ENCODE assay signal across 14 cellular contexts in genomic region chr15:48144889-48145288, GRCh38. TPM values are rescaled to one million over a fixed set of nuclear protein-coding genes. Genes with fewer than 3 reads are reported as not detected.
DNase-seq lines count a peak whose midpoint lies in the region; ATAC-seq, FAIRE-seq and TF ChIP-seq lines count a peak whose summit lies in the region.
"Had no signal": no experiment of that assay in that cellular context is flagged by ENCODE, and none has a peak within 500 bp of the region (broad histone marks: within the 10 kb centered on the region; RNA-seq: fewer than 3 reads in every experiment).

No MANE protein-coding gene starts in this region.

- TF ChIP-seq CTCF in HFFc6 (IDR thresholded peaks at IDR 0.05): no peak
- TF ChIP-seq CTCF in fibroblast of villous mesenchyme (IDR thresholded peaks at IDR 0.05; ENCODE audit: insufficient read depth, low read depth, low read length): no peak

- H3K4me3 Mint-ChIP-seq in HFFc6: peak overlapping the region; percentile 77
- H3K4me3 Mint-ChIP-seq: CD14-positive monocyte, T-cell had no signal

- FAIRE-seq in GM18507 (lab: Jason Lieb, UNC): peak; percentile 29

- H3K4me1 Mint-ChIP-seq in HFFc6 (ENCODE audit: low read depth): peaks cover 55% of the 10 kb centered on the region
- H3K4me1 Mint-ChIP-seq: T-cell had no signal

- H3K27ac Mint-ChIP-seq in HFFc6: peak overlapping the region; percentile 54; the same call in 1 of the 2 replicates
- H3K27ac Mint-ChIP-seq: CD14-positive monocyte, T-cell had no signal

- no peaks in the 10 kb centered on the region for H3K27me3 Mint-ChIP-seq in HFFc6 (ENCODE audit: insufficient read depth)
- H3K27me3 Mint-ChIP-seq: T-cell had no signal

- H3K4me3 ChIP-seq in fibroblast of villous mesenchyme (ENCODE audit: low read depth, low read length): no peak overlapping the region

- peaks cover 9% of the 10 kb centered on the region for H3K36me3 Mint-ChIP-seq in HFFc6 (ENCODE audit: low read depth)
- H3K36me3 Mint-ChIP-seq: CD14-positive monocyte had no signal

- no peaks in the 10 kb centered on the region for H3K9me3 Mint-ChIP-seq in HFFc6
- H3K9me3 Mint-ChIP-seq: T-cell had no signal

- intact Hi-C loops in left colon (cut with DNase I, micrococcal nuclease): no loop called here

- ATAC-seq in left colon (no peak), HG02759 (IDR thresholded peaks at IDR 0.05; ENCODE audit: unreplicated experiment) (no peak)
- ATAC-seq: T-cell had no signal

- no peak for DNase-seq in GM18507 (ENCODE audit: extremely low spot score, insufficient read length, low read depth)
- DNase-seq in HFFc6: no peak
- DNase-seq in RPMI7951 (ENCODE audit: low read depth): peak; percentile 15
- DNase-seq in fibroblast of villous mesenchyme (ENCODE audit: low read depth): peak; percentile 34
- no peak for DNase-seq in activated CD4-positive, CD25-positive, alpha-beta regulatory T cell (lab: John Stamatoyannopoulos, UW)
- no peak for DNase-seq in left colon
- no peak for DNase-seq in hypothalamus (lab: John Stamatoyannopoulos, UW)
- DNase-seq: NCI-H510A treated with DMSO at 0.1 percent for 48 hours; stimulated activated CD4-positive, alpha-beta T cell treated with anti-CD3 and anti-CD28 coated beads, Interleukin-4, amount 100 ng/mL, for 4 hours; T-cell had no signal

RNA-seq across cellular contexts. Expression of gene SLC24A5, which starts 24.1 kb away (rescaled TPM):
- total RNA-seq in HFFc6 (2021; fragmentation: NEBNext Ultra II Directional; extraction: Animal tissue kit (Norgen Biotek cat#: 25700)): not detected
- 0.29 TPM in 1 of 2 replicates, not detected in the other for total RNA-seq in RPMI7951 (2014; rRNA removed; shearing (Covaris generic))
- total RNA-seq in fibroblast of villous mesenchyme: not detected in 2 replicates
- total RNA-seq in left colon: not detected
- total RNA-seq: epithelial cell of proximal tubule, T-cell, temporal lobe had no signal

RNA-seq across cellular contexts. Expression of gene MYEF2, which starts 33.2 kb away (rescaled TPM):
- total RNA-seq in HFFc6 (2021; fragmentation: NEBNext Ultra II Directional; extraction: Animal tissue kit (Norgen Biotek cat#: 25700)): 10 to 100 TPM in 5 of 6 experiments, 1 to 10 TPM in 1; 7.0 to 12.9 (median 11.5) TPM
- total RNA-seq in RPMI7951 (2014; rRNA removed; shearing (Covaris generic)): 8.8 and 11.8 TPM in 2 replicates
- total RNA-seq in fibroblast of villous mesenchyme (3.5 and 6.9 TPM in 2 replicates), left colon (10 to 100 TPM; 12.3 to 13.2 TPM)

RNA-seq across cellular contexts. Expression of gene CTXN2, which starts 46.6 kb away (rescaled TPM):
- not detected for total RNA-seq in HFFc6 (2021; fragmentation: NEBNext Ultra II Directional; extraction: Animal tissue kit (Norgen Biotek cat#: 25700))
- not detected in 2 replicates for total RNA-seq in RPMI7951 (2014; rRNA removed; shearing (Covaris generic))
- not detected in 2 replicates for total RNA-seq in fibroblast of villous mesenchyme
- not detected for total RNA-seq in left colon
- total RNA-seq: epithelial cell of proximal tubule, T-cell had no signal

Comparison
In these comparisons a context has a peak if more than half of its experiments do, and no peak if none do; other contexts are left out.
1. DNase-seq: peak in RPMI7951 (single experiment) and fibroblast of villous mesenchyme (single experiment); none in GM18507 (single experiment), HFFc6 (single experiment), activated CD4-positive, CD25-positive, alpha-beta regulatory T cell (0 of 4), left colon (0 of 2) and hypothalamus (0 of 51).